31 cellular contexts compared by ENCODE assay signal in the genomic region with DNA sequence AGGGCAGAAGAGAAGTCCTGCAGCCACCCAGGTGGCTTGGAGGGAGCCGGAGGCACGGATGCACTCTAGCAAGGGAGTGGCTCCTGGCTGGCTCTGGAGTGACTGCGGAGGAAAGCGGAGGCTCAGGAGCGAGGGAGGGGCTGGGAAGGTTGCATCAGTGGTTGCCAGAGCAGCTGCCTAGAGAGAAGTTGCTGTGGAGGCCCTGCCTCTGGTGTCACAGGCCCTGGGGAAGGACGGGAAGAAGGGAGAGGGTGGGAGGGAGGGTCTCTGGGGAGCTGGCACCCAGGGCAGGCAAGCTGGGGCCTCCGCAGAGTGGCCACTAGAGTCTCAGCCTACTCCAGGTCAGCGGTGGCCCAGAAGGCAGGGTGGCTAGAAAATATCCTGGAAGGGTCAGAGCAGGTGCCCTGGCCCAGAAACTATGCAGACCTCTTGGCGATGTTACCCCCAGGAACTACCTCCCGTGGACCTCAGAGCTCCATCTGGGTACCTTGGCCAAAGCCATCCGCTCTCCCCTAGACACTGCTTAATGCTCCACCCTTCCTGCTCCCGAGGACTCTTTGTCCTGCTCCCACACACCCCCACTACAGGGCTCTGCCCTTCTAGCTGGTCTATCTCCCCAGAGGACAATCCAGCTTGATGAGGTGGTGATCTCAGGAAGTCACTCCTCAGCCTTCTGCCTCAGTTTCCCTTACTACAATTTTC.
DNase-seq lines count a peak whose midpoint lies in the region; ATAC-seq, FAIRE-seq and TF ChIP-seq lines count a peak whose summit lies in the region.
"Had no signal": no experiment of that assay in that cellular context is flagged by ENCODE, and none has a peak within 500 bp of the region (broad histone marks: within the 10 kb centered on the region; RNA-seq: fewer than 3 reads in every experiment).

No MANE protein-coding gene starts in this region.

- H3K56ac ChIP-seq in H9 (ENCODE audit: insufficient read length, low read depth, low read length) (no peak overlapping the region), mesendoderm (ENCODE audit: low read length) (peak overlapping the region; percentile 18)

- peaks cover 58% of the 10 kb centered on the region for H3K27me3 Mint-ChIP-seq in H9 (ENCODE audit: low read depth)

- DNase-seq in DMS 273 (lab: John Stamatoyannopoulos, UW; ENCODE audit: unreplicated experiment) (peak; percentile 74), H9 (peak; percentile 82), K562 (ENCODE audit: extremely low read depth in 1 of 4, low spot score in 3 of 4) (no peak), mesendoderm (peak; percentile 82), NCI-H146 treated with DMSO at 0.1 percent for 48 hours (lab: John Stamatoyannopoulos, UW; ENCODE audit: unreplicated experiment) (no peak), COLO668 (lab: John Stamatoyannopoulos, UW; ENCODE audit: unreplicated experiment) (no peak)
- DNase-seq: activated B cell treated with CpG ODN at 0.5 μM for 24 hours; activated CD4-positive, alpha-beta T cell treated with anti-CD3 and anti-CD28 coated beads, Interleukin-2, amount 50 U/mL, for 1 hour; activated gamma-delta T cell; activated naive CD8-positive, alpha-beta T cell treated with anti-CD3 and anti-CD28 coated beads for 36 hours; activated T-cell treated with anti-CD3 and anti-CD28 coated beads, Interleukin-2, amount 50 U/mL, for 24 hours; anterior cingulate cortex; C1 segment of cervical spinal cord; DMS79 treated with DMSO at 0.1 percent for 48 hours; KG1; mesenchymal stem cell; NCI-H1092 treated with DMSO at 0.1 percent for 48 hours; NCI-H1930; NCI-H446 treated with DMSO at 0.1 percent for 48 hours; SJCRH30; stimulated activated CD4-positive, alpha-beta T cell treated with anti-CD3 and anti-CD28 coated beads, Interleukin-1b, Interleukin-23, amount 100 ng/mL, for 48 hours; stimulated activated CD8-positive, alpha-beta memory T cell treated with anti-CD3 and anti-CD28 coated beads, Interleukin-4, amount 100 ng/mL, for 48 hours; stomach; thyroid gland had no signal

- H3K79me2 ChIP-seq in H9 (ENCODE audit: insufficient read depth, low read length) (no peaks in the 10 kb centered on the region; the same call in 1 of the 2 replicates), K562 (ENCODE audit: control insufficient read depth, insufficient read depth, low read length) (peaks cover 23% of the 10 kb centered on the region; the same call in 2 of the 3 replicates), mesendoderm (ENCODE audit: control insufficient read depth, insufficient read depth, low read length) (no peaks in the 10 kb centered on the region)
- H3K79me2 ChIP-seq: hepatocyte had no signal

- no peak overlapping the region for H3K18ac ChIP-seq in H9 (ENCODE audit: insufficient read length, low read depth, low read length)
- no peak overlapping the region for H3K18ac ChIP-seq in mesendoderm (ENCODE audit: low read length)

- H3K23ac ChIP-seq in H9 (ENCODE audit: insufficient read length, low read depth, low read length) (no peak overlapping the region), mesendoderm (ENCODE audit: low read length) (no peak overlapping the region)

- no peak for FAIRE-seq in K562 (lab: Jason Lieb, UNC)
- FAIRE-seq: islet of Langerhans had no signal

- H3K14ac ChIP-seq in H9 (ENCODE audit: insufficient read depth, low read length) = peak overlapping the region; percentile 25; the same call in 1 of the 2 replicates

- H3K27ac Mint-ChIP-seq in H9 = peak overlapping the region; percentile 22 to 79 (median 40); a peak in 4 of 7 replicates
- H3K27ac Mint-ChIP-seq: activated B cell treated with CpG ODN at 0.5 μM for 24 hours; activated naive CD8-positive, alpha-beta T cell treated with anti-CD3 and anti-CD28 coated beads for 36 hours; activated T-cell treated with anti-CD3 and anti-CD28 coated beads, Interleukin-2, amount 50 U/mL, for 24 hours had no signal

- in situ Hi-C loops in K562 (cut with MboI) = no loop called here

- peaks cover 66 to 74% of the 10 kb centered on the region in 2 experiments for H3K4me1 Mint-ChIP-seq in H9
- H3K4me1 Mint-ChIP-seq: activated naive CD8-positive, alpha-beta T cell treated with anti-CD3 and anti-CD28 coated beads for 36 hours had no signal

- H3T11ph ChIP-seq in H9 (ENCODE audit: low read length) = no peak overlapping the region

- peak overlapping the region; percentile 61 for H3K4me2 ChIP-seq in H9 (ENCODE audit: insufficient read depth, insufficient read length, low read length)
- no peak overlapping the region for H3K4me2 ChIP-seq in K562 (ENCODE audit: insufficient read depth, low read length)
- H3K4me2 ChIP-seq in mesendoderm (ENCODE audit: low read length) = no peak overlapping the region
- H3K4me2 ChIP-seq: hepatocyte had no signal

- H3K79me1 ChIP-seq in H9 (ENCODE audit: insufficient read depth, low read depth, low read length, poor library complexity, severe bottlenecking) = no peaks in the 10 kb centered on the region
- H3K79me1 ChIP-seq in mesendoderm (ENCODE audit: low read length) = no peaks in the 10 kb centered on the region

- H3K36me3 Mint-ChIP-seq in H9 (ENCODE audit: insufficient read depth in 1 of 3, low read depth in 3 of 3) = no peaks in the 10 kb centered on the region; a peak in 2 of 7 replicates
- H3K36me3 Mint-ChIP-seq: activated naive CD8-positive, alpha-beta T cell treated with anti-CD3 and anti-CD28 coated beads for 36 hours had no signal

- no peak for TF ChIP-seq POLR2A in K562 (conservative IDR thresholded peaks at IDR 0.05)

- H3K36me3 ChIP-seq in K562 (ENCODE audit: control insufficient read depth, insufficient read depth, low read length) (no peaks in the 10 kb centered on the region), mesendoderm (ENCODE audit: control insufficient read depth, insufficient read depth, low read length) (no peaks in the 10 kb centered on the region)
- H3K36me3 ChIP-seq: gastrocnemius medialis, left lung, SJCRH30, stomach, thyroid gland, vagina had no signal

- CTCF ChIA-PET in K562 (lab: Yijun Ruan, JAX; ENCODE audit: low intra/inter-chr PET ratio) = no interaction called here

- TF ChIP-seq CTCF in H9 (conservative IDR thresholded peaks at IDR 0.05) (no peak), K562 (IDR thresholded peaks at IDR 0.05 in 2 of 3, conservative IDR thresholded peaks at IDR 0.05 in 1 of 3; ENCODE audit: insufficient read depth in 2 of 3, low read depth in 1 of 3, low read length in 3 of 3) (no peak)

- H3K4me1 ChIP-seq in H9 (ENCODE audit: insufficient read depth, low read length) (peaks cover 21% of the 10 kb centered on the region; the same call in 1 of the 2 replicates), K562 (replicated peaks in 1 of 2; ENCODE audit: control insufficient read depth in 2 of 2, insufficient read depth in 2 of 2, low read length in 2 of 2) (peaks cover 10 to 85% of the 10 kb centered on the region in 2 experiments; a peak in 4 of 5 replicates), mesendoderm (ENCODE audit: control insufficient read depth, low read depth, low read length) (peaks cover 7% of the 10 kb centered on the region)

- H2AFZ ChIP-seq in H9 (ENCODE audit: low read length) (no peak overlapping the region), K562 (ENCODE audit: low read depth, low read length) (no peak overlapping the region)
- H2AFZ ChIP-seq: hepatocyte had no signal

- H3K4me3 ChIP-seq in K562 = no peak overlapping the region
- H3K4me3 ChIP-seq in mesendoderm (ENCODE audit: low read length) = no peak overlapping the region
- H3K4me3 ChIP-seq: gastrocnemius medialis, hepatocyte, left lung, SJCRH30, stomach, thyroid gland, vagina had no signal

- no peak overlapping the region for H2BK12ac ChIP-seq in H9 (ENCODE audit: insufficient read length, low read depth, low read length)

- TF ChIP-seq EP300 in K562 (IDR thresholded peaks at IDR 0.05; ENCODE audit: low read length) = no peak

- H3K4ac ChIP-seq in H9 (ENCODE audit: low read depth, low read length) (no peak overlapping the region), mesendoderm (ENCODE audit: low read depth, low read length) (no peak overlapping the region)

- H3K23me2 ChIP-seq in H9 (ENCODE audit: insufficient read length, low read depth, low read length, poor library complexity, severe bottlenecking) = peaks cover 32% of the 10 kb centered on the region

- no peak overlapping the region for H2BK15ac ChIP-seq in H9 (ENCODE audit: low read depth, low read length)
- no peak overlapping the region for H2BK15ac ChIP-seq in mesendoderm (replicated peaks; ENCODE audit: low read depth)

- TF ChIP-seq RAD21 in K562 (CRISPR knock-in tag; conservative IDR thresholded peaks at IDR 0.05 in 1 of 2, IDR thresholded peaks at IDR 0.05 in 1 of 2) = no peak

- H2AK5ac ChIP-seq in H9 (ENCODE audit: insufficient read length, low read length) (no peak overlapping the region), mesendoderm (ENCODE audit: low read length) (no peak overlapping the region)

- H3K9me3 ChIP-seq in H9 (ENCODE audit: control insufficient read depth, low read depth, low read length) (no peaks in the 10 kb centered on the region), K562 (replicated peaks; ENCODE audit: control insufficient read depth, insufficient read depth, low read depth, low read length) (no peaks in the 10 kb centered on the region)
- H3K9me3 ChIP-seq: gastrocnemius medialis, left lung, SJCRH30, stomach, thyroid gland, vagina had no signal

- no peak for ATAC-seq in K562
- no peak for ATAC-seq in HG03135 (IDR thresholded peaks at IDR 0.05; ENCODE audit: unreplicated experiment)
- ATAC-seq: gastrocnemius medialis, left lung, right cardiac atrium had no signal

- BruUV-seq in K562 (replicated peaks; lab: Mats Ljungman, UMichigan) = no TSS peak

- H2BK120ac ChIP-seq in H9 (ENCODE audit: low read depth, low read length, poor library complexity, severe bottlenecking) = no peak overlapping the region
- no peak overlapping the region for H2BK120ac ChIP-seq in mesendoderm (ENCODE audit: low read depth, low read length)

- H3K9ac ChIP-seq in H9 (ENCODE audit: extremely low read depth, insufficient read length, low read length) = no peak overlapping the region
- H3K9ac ChIP-seq in K562 (ENCODE audit: insufficient read depth in 1 of 2, low read depth in 2 of 2, low read length in 2 of 2) = peak overlapping the region in 1 of 2 experiments; percentile 69; a peak in 2 of 4 replicates
- no peak overlapping the region for H3K9ac ChIP-seq in mesendoderm (ENCODE audit: low read length)

- H2BK20ac ChIP-seq in H9 (ENCODE audit: low read depth, low read length, poor library complexity, severe bottlenecking) = no peak overlapping the region

- H4K91ac ChIP-seq in H9 (ENCODE audit: insufficient read length, low read depth, low read length) = no peak overlapping the region

- H4K8ac ChIP-seq in H9 (replicated peaks; ENCODE audit: insufficient read length, low read depth, low read length) (no peak overlapping the region), mesendoderm (ENCODE audit: low read depth, low read length) (no peak overlapping the region)

- POLR2A ChIA-PET in K562 (lab: Yijun Ruan, JAX) = interaction anchor here (0.7 kb wide), 1 partner anchor 37 kb away, joined by 3 read pairs; no protein-coding TSS in a partner anchor

- H4K5ac ChIP-seq in H9 (ENCODE audit: insufficient read length, low read depth, low read length) = no peak overlapping the region
- H4K5ac ChIP-seq in mesendoderm (ENCODE audit: low read length) = no peak overlapping the region

- peaks cover 20% of the 10 kb centered on the region for H3K27me3 ChIP-seq in H9 (ENCODE audit: insufficient read depth, low read length)
- no peaks in the 10 kb centered on the region for H3K27me3 ChIP-seq in K562 (ENCODE audit: control insufficient read depth in 2 of 2, insufficient read depth in 2 of 2, low read length in 2 of 2)
- peaks cover 23% of the 10 kb centered on the region for H3K27me3 ChIP-seq in mesendoderm (ENCODE audit: insufficient read depth, low read length, poor library complexity)
- H3K27me3 ChIP-seq: SJCRH30, thyroid gland had no signal

- H2BK5ac ChIP-seq in H9 (ENCODE audit: insufficient read length, low read length) (no peak overlapping the region), mesendoderm (ENCODE audit: low read length) (no peak overlapping the region)

- H3K9me3 Mint-ChIP-seq in H9 = no peaks in the 10 kb centered on the region
- H3K9me3 Mint-ChIP-seq: activated B cell treated with CpG ODN at 0.5 μM for 24 hours; activated naive CD8-positive, alpha-beta T cell treated with anti-CD3 and anti-CD28 coated beads for 36 hours; activated T-cell treated with anti-CD3 and anti-CD28 coated beads, Interleukin-2, amount 50 U/mL, for 24 hours had no signal

- no peaks in the 10 kb centered on the region for H3K9me1 ChIP-seq in K562 (ENCODE audit: control insufficient read depth, insufficient read depth, low read length)

- intact Hi-C loops in K562 (cut with micrococcal nuclease) = no loop called here

- no peak overlapping the region for H3K27ac ChIP-seq in H9 (ENCODE audit: insufficient read length, low read depth, low read length)
- no peak overlapping the region for H3K27ac ChIP-seq in K562 (ENCODE audit: extremely low read depth, low read depth, low read length)
- H3K27ac ChIP-seq in mesendoderm (ENCODE audit: low read depth, low read length) = no peak overlapping the region
- H3K27ac ChIP-seq: gastrocnemius medialis, hepatocyte, left lung, SJCRH30, stomach, thyroid gland, vagina had no signal

- peak overlapping the region; percentile 29 to 80; a peak in 4 of 5 replicates for H3K4me3 Mint-ChIP-seq in H9
- H3K4me3 Mint-ChIP-seq: activated B cell treated with CpG ODN at 0.5 μM for 24 hours; activated naive CD8-positive, alpha-beta T cell treated with anti-CD3 and anti-CD28 coated beads for 36 hours; activated T-cell treated with anti-CD3 and anti-CD28 coated beads, Interleukin-2, amount 50 U/mL, for 24 hours had no signal

- peaks cover 4% of the 10 kb centered on the region for H4K20me1 ChIP-seq in H9 (ENCODE audit: control insufficient read depth, insufficient read depth, insufficient read length)
- no peaks in the 10 kb centered on the region; the same call in 1 of the 2 replicates for H4K20me1 ChIP-seq in K562 (replicated peaks; ENCODE audit: control insufficient read depth, insufficient read depth, low read length)

- WGBS in H9 (ENCODE audit: extremely low coverage, insufficient read length, low lambda C conversion rate) = no CpG with 5 or more reads among the region's 12 CpGs
- 88% methylated on average over 11 of the region's 12 CpGs for WGBS in K562 (ENCODE audit: insufficient coverage, low coverage, missing lambda C conversion rate)
- no CpG with 5 or more reads among the region's 12 CpGs for WGBS in mesendoderm (ENCODE audit: extremely low coverage, insufficient coverage, low lambda C conversion rate)

Comparison
In these comparisons a context has a peak if more than half of its experiments do, and no peak if none do; other contexts are left out.
1. DNase-seq: peak in DMS 273 (single experiment), H9 (single experiment) and mesendoderm (single experiment); none in K562 (0 of 4), NCI-H146 treated with DMSO at 0.1 percent for 48 hours (single experiment) and COLO668 (single experiment).